Comparison of ENCODE assay signal across 1 cellular context in genomic region chr19:49590071-49590970, GRCh38.
TF ChIP-seq lines count a peak whose summit lies in the region.

No MANE protein-coding gene starts in this region.

TF ChIP-seq in K562, 482 proteins besides CTCF, POLR2A, EP300 and RAD21 (continued from another document and continues in another):
- no peak for TF ChIP-seq ZNF512 (tag; IDR thresholded peaks at IDR 0.05)
- TF ChIP-seq ZNF780A (CRISPR knock-in tag; IDR thresholded peaks at IDR 0.05), result no peak
- no peak for TF ChIP-seq DLX4 (CRISPR knock-in tag; IDR thresholded peaks at IDR 0.05)
- 0 out of 4 replicates have a peak, but pooled peaks of 1 of the 2 experiments have one; percentile 19 for TF ChIP-seq TBL1XR1 (IDR thresholded peaks at IDR 0.05; ENCODE audit: low read length in 2 of 2)
- TF ChIP-seq MTF1 (CRISPR knock-in tag; IDR thresholded peaks at IDR 0.05; ENCODE audit: borderline replicate concordance), result no peak
- 0 out of 2 replicates have a peak, but pooled peaks have one; percentile 11 for TF ChIP-seq KHSRP (IDR thresholded peaks at IDR 0.05)
- TF ChIP-seq ILF3 (IDR thresholded peaks at IDR 0.05; ENCODE audit: borderline replicate concordance), result no peak
- TF ChIP-seq ZNF766 (CRISPR knock-in tag; conservative IDR thresholded peaks at IDR 0.05), result no peak
- peak; percentile 51; the same call in 1 of the 2 replicates for TF ChIP-seq SMARCE1 (IDR thresholded peaks at IDR 0.05)
- TF ChIP-seq RBM34 (IDR thresholded peaks at IDR 0.05; ENCODE audit: borderline replicate concordance, insufficient read depth, low read length), result no peak
- TF ChIP-seq ZNF586 (CRISPR knock-in tag; conservative IDR thresholded peaks at IDR 0.05), result no peak
- no peak for TF ChIP-seq ELK1 (CRISPR knock-in tag; IDR thresholded peaks at IDR 0.05)
- TF ChIP-seq ERF (CRISPR knock-in tag; IDR thresholded peaks at IDR 0.05), result peak; percentile 19; the same call in 1 of the 2 replicates
- 0 out of 2 replicates have a peak, but pooled peaks have one; percentile 9 for TF ChIP-seq ZNF444 (CRISPR knock-in tag; IDR thresholded peaks at IDR 0.05)
- TF ChIP-seq TCF3 (CRISPR knock-in tag; IDR thresholded peaks at IDR 0.05), result 0 out of 2 replicates have a peak, but pooled peaks have one; percentile 9
- TF ChIP-seq ZNF224 (CRISPR knock-in tag; IDR thresholded peaks at IDR 0.05), result no peak
- peak; percentile 83 for TF ChIP-seq SAP30 (IDR thresholded peaks at IDR 0.05; ENCODE audit: borderline replicate concordance, insufficient read depth, low read depth, low read length, poor library complexity, severe bottlenecking)
- no peak for TF ChIP-seq ADNP (tag; IDR thresholded peaks at IDR 0.05)
- no peak for TF ChIP-seq RBM17 (IDR thresholded peaks at IDR 0.05; ENCODE audit: borderline replicate concordance, low read depth, low read length)
- no peak for TF ChIP-seq ZNF184 (CRISPR knock-in tag; IDR thresholded peaks at IDR 0.05)
- 0 out of 2 replicates have a peak, but pooled peaks have one; percentile 57 for TF ChIP-seq CHCHD3 (CRISPR knock-in tag; IDR thresholded peaks at IDR 0.05)
- TF ChIP-seq SIRT6 (IDR thresholded peaks at IDR 0.05; ENCODE audit: low read depth, low read length), result no peak
- TF ChIP-seq ARID3A (IDR thresholded peaks at IDR 0.05; ENCODE audit: borderline replicate concordance, low read depth, low read length), result no peak
- peak; percentile 67 for TF ChIP-seq MBD2 (IDR thresholded peaks at IDR 0.05; ENCODE audit: borderline replicate concordance, low read depth)
- TF ChIP-seq ZNF589 (CRISPR knock-in tag; IDR thresholded peaks at IDR 0.05; ENCODE audit: low read depth), result no peak
- peak; percentile 18 for TF ChIP-seq CCNT2 (IDR thresholded peaks at IDR 0.05; ENCODE audit: borderline replicate concordance, extremely low read depth, insufficient read length, low read depth, low read length)
- TF ChIP-seq TFAM (CRISPR knock-in tag; conservative IDR thresholded peaks at IDR 0.05), result no peak
- 0 out of 2 replicates have a peak, but pooled peaks have one; percentile 19 for TF ChIP-seq KLF1 (tag; IDR thresholded peaks at IDR 0.05)
- peak; percentile 84 for TF ChIP-seq POLR2H (tag; IDR thresholded peaks at IDR 0.05; ENCODE audit: low read depth)
- peak; percentile 51; the same call in 1 of the 2 replicates for TF ChIP-seq MYC (IDR thresholded peaks at IDR 0.05; ENCODE audit: low read depth, low read length)
- TF ChIP-seq MYC (CRISPR knock-in tag; IDR thresholded peaks at IDR 0.05; ENCODE audit: borderline replicate concordance, low read depth), result peak; percentile 79; the same call in 1 of the 2 replicates
- TF ChIP-seq GATAD2B (IDR thresholded peaks at IDR 0.05; ENCODE audit: borderline replicate concordance), result no peak
- TF ChIP-seq ZBTB8A (IDR thresholded peaks at IDR 0.05; ENCODE audit: partially characterized antibody), result no peak
- TF ChIP-seq HDAC2 (IDR thresholded peaks at IDR 0.05), result peak; percentile 56; the same call in 1 of the 2 replicates
- TF ChIP-seq ZFP1 (CRISPR knock-in tag; IDR thresholded peaks at IDR 0.05), result no peak
- TF ChIP-seq NFIX (CRISPR knock-in tag; IDR thresholded peaks at IDR 0.05; ENCODE audit: low read depth), result no peak
- TF ChIP-seq HSF4 (CRISPR knock-in tag; IDR thresholded peaks at IDR 0.05; ENCODE audit: borderline replicate concordance), result no peak
- no peak for TF ChIP-seq ASH1L (IDR thresholded peaks at IDR 0.05; ENCODE audit: borderline replicate concordance, low read depth, partially characterized antibody)
- TF ChIP-seq PHF21A (IDR thresholded peaks at IDR 0.05; ENCODE audit: borderline replicate concordance, low read depth), result no peak
- TF ChIP-seq ZNF436 (CRISPR knock-in tag; IDR thresholded peaks at IDR 0.05), result no peak
- TF ChIP-seq ATF1 (CRISPR knock-in tag; IDR thresholded peaks at IDR 0.05), result no peak
- peak; percentile 67 for TF ChIP-seq ATF1 (tag; IDR thresholded peaks at IDR 0.05)
- TF ChIP-seq FOXM1 (IDR thresholded peaks at IDR 0.05; ENCODE audit: low read depth), result no peak
- TF ChIP-seq FOXM1 (CRISPR knock-in tag; IDR thresholded peaks at IDR 0.05; ENCODE audit: low read depth), result no peak
- no peak for TF ChIP-seq TAF15 (IDR thresholded peaks at IDR 0.05; ENCODE audit: low read depth, low read length)
- no peak for TF ChIP-seq ZHX1 (conservative IDR thresholded peaks at IDR 0.05; ENCODE audit: low read length)
- no peak for TF ChIP-seq KLF16 (IDR thresholded peaks at IDR 0.05)
- 0 out of 2 replicates have a peak, but pooled peaks have one; percentile 12 for TF ChIP-seq THAP7 (CRISPR knock-in tag; IDR thresholded peaks at IDR 0.05)
- peak; percentile 41; the same call in 1 of the 2 replicates for TF ChIP-seq LEF1 (IDR thresholded peaks at IDR 0.05)
- TF ChIP-seq FOXP1 (CRISPR knock-in tag; IDR thresholded peaks at IDR 0.05), result peak; percentile 89
- no peak for TF ChIP-seq DACH1 (IDR thresholded peaks at IDR 0.05; ENCODE audit: partially characterized antibody)
- TF ChIP-seq PURB (CRISPR knock-in tag; IDR thresholded peaks at IDR 0.05; ENCODE audit: low read depth), result no peak
- TF ChIP-seq SLC30A9 (CRISPR knock-in tag; IDR thresholded peaks at IDR 0.05), result no peak
- TF ChIP-seq FOXA3 (CRISPR knock-in tag; conservative IDR thresholded peaks at IDR 0.05 in 1 of 2, IDR thresholded peaks at IDR 0.05 in 1 of 2), result peak in 1 of 2 experiments; percentile 74; a peak in 1 of 4 replicates
- TF ChIP-seq STAG1 (CRISPR knock-in tag; IDR thresholded peaks at IDR 0.05; ENCODE audit: borderline replicate concordance), result no peak
- no peak for TF ChIP-seq LCOR (CRISPR knock-in tag; IDR thresholded peaks at IDR 0.05)
- TF ChIP-seq E2F6 (IDR thresholded peaks at IDR 0.05; ENCODE audit: borderline replicate concordance in 1 of 2, extremely low read depth in 1 of 2, insufficient read depth in 1 of 2, insufficient read length in 1 of 2, low read depth in 1 of 2, low read length in 1 of 2, poor library complexity in 1 of 2, severe bottlenecking in 1 of 2), result peak in 1 of 2 experiments; percentile 32
- TF ChIP-seq SNAPC5 (CRISPR knock-in tag; IDR thresholded peaks at IDR 0.05), result no peak
- no peak for TF ChIP-seq SETDB1 (IDR thresholded peaks at IDR 0.05; ENCODE audit: low read length)
- peak; percentile 62; the same call in 1 of the 2 replicates for TF ChIP-seq HMGXB4 (CRISPR knock-in tag; IDR thresholded peaks at IDR 0.05)
- TF ChIP-seq ZNF717 (CRISPR knock-in tag; IDR thresholded peaks at IDR 0.05), result no peak
- TF ChIP-seq SMAD4 (CRISPR knock-in tag; conservative IDR thresholded peaks at IDR 0.05), result peak; percentile 33; the same call in 1 of the 2 replicates
- TF ChIP-seq MCM2 (IDR thresholded peaks at IDR 0.05; ENCODE audit: low read depth), result no peak
- TF ChIP-seq EGR1 (conservative IDR thresholded peaks at IDR 0.05), result peak; percentile 85
- TF ChIP-seq TEAD1 (CRISPR knock-in tag; IDR thresholded peaks at IDR 0.05), result no peak
- TF ChIP-seq NBN (IDR thresholded peaks at IDR 0.05; ENCODE audit: low read depth), result 0 out of 2 replicates have a peak, but pooled peaks have one; percentile 12
- no peak for TF ChIP-seq XRCC4 (IDR thresholded peaks at IDR 0.05; ENCODE audit: extremely low read depth, insufficient read depth, insufficient read length)
- no peak for TF ChIP-seq ZKSCAN1 (IDR thresholded peaks at IDR 0.05; ENCODE audit: low read depth, low read length)
- no peak for TF ChIP-seq ZNF239 (CRISPR knock-in tag; IDR thresholded peaks at IDR 0.05)
